16 cellular contexts compared by ENCODE assay signal in the genomic region with DNA sequence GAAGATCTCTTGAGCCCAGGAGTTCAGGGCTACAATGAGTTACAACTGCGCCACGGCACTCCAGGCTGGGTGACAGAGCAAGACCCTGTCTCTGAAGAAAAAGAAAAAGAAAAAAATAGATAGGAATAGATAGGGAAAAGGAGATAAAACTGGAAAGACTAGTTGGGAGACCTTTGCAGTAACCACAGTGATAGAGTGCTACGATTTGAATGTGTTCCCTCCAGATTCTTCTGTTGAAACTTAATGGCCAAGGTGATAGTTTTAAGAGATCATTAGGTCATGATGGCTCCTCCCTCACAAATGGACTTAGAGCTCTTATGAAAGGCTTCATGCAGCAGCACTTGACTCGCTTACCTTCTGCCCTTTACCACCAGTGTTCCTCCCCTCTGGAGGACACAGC.
"Had no signal": no experiment of that assay in that cellular context is flagged by ENCODE, and none has a peak within 500 bp of the region (broad histone marks: within the 10 kb centered on the region; RNA-seq: fewer than 3 reads in every experiment).

No MANE protein-coding gene starts in this region.

- H3K27me3 ChIP-seq: heart right ventricle, neutrophil, SJSA1, transverse colon had no signal

- H3K4me3 ChIP-seq: coronary artery, heart right ventricle, SJSA1, transverse colon had no signal

- H3K4me1 Mint-ChIP-seq: activated naive CD8-positive, alpha-beta T cell treated with anti-CD3 and anti-CD28 coated beads, Interleukin-2, amount 10 ng/mL, durations not matched to agents 7 days and 5 days had no signal

- H3K27ac Mint-ChIP-seq: activated CD8-positive, alpha-beta T cell treated with anti-CD3 and anti-CD28 coated beads, Interleukin-2, amount 10 ng/mL, durations not matched to agents 7 days and 5 days; activated naive CD8-positive, alpha-beta T cell treated with anti-CD3 and anti-CD28 coated beads, Interleukin-2, amount 10 ng/mL, durations not matched to agents 7 days and 5 days; stimulated activated effector memory CD8-positive, alpha-beta T cell treated with anti-CD3 and anti-CD28 coated beads, Interleukin-12 subunit alpha, Interleukin-12 subunit beta, amount 100 ng/mL, for 72 hours had no signal

- H3K9me3 Mint-ChIP-seq: activated naive CD8-positive, alpha-beta T cell treated with anti-CD3 and anti-CD28 coated beads, Interleukin-2, amount 10 ng/mL, durations not matched to agents 7 days and 5 days; stimulated activated effector memory CD8-positive, alpha-beta T cell treated with anti-CD3 and anti-CD28 coated beads, Interleukin-12 subunit alpha, Interleukin-12 subunit beta, amount 100 ng/mL, for 72 hours had no signal

- H3K27ac ChIP-seq: coronary artery, heart right ventricle, neutrophil, SJSA1, transverse colon, VCaP had no signal

- H3K27me3 Mint-ChIP-seq: activated naive CD8-positive, alpha-beta T cell treated with anti-CD3 and anti-CD28 coated beads, Interleukin-2, amount 10 ng/mL, durations not matched to agents 7 days and 5 days had no signal

- DNase-seq: activated CD4-positive, alpha-beta T cell treated with anti-CD3 and anti-CD28 coated beads for 4 hours; activated CD8-positive, alpha-beta T cell treated with anti-CD3 and anti-CD28 coated beads, Interleukin-2, amount 10 ng/mL, durations not matched to agents 7 days and 5 days; activated gamma-delta T cell; activated naive CD8-positive, alpha-beta T cell treated with anti-CD3 and anti-CD28 coated beads, Interleukin-2, amount 10 ng/mL, durations not matched to agents 7 days and 5 days; aorta; caudate nucleus; effector CD4-positive, alpha-beta T cell; heart right ventricle; right cardiac atrium; substantia nigra; transverse colon had no signal

- ATAC-seq: activated CD8-positive, alpha-beta T cell treated with anti-CD3 and anti-CD28 coated beads, Interleukin-2, amount 10 ng/mL, durations not matched to agents 7 days and 5 days; heart right ventricle; right cardiac atrium; stimulated activated effector memory CD8-positive, alpha-beta T cell treated with anti-CD3 and anti-CD28 coated beads, Interleukin-12 subunit alpha, Interleukin-12 subunit beta, amount 100 ng/mL, for 72 hours had no signal

- H3K9me3 ChIP-seq: heart right ventricle, neutrophil, SJSA1, transverse colon had no signal

- H3K4me3 Mint-ChIP-seq: activated CD8-positive, alpha-beta T cell treated with anti-CD3 and anti-CD28 coated beads, Interleukin-2, amount 10 ng/mL, durations not matched to agents 7 days and 5 days; activated naive CD8-positive, alpha-beta T cell treated with anti-CD3 and anti-CD28 coated beads, Interleukin-2, amount 10 ng/mL, durations not matched to agents 7 days and 5 days; stimulated activated effector memory CD8-positive, alpha-beta T cell treated with anti-CD3 and anti-CD28 coated beads, Interleukin-12 subunit alpha, Interleukin-12 subunit beta, amount 100 ng/mL, for 72 hours had no signal

- H3K4me1 ChIP-seq: SJSA1, transverse colon had no signal
